8 cellular contexts compared by ENCODE assay signal in the genomic region with DNA sequence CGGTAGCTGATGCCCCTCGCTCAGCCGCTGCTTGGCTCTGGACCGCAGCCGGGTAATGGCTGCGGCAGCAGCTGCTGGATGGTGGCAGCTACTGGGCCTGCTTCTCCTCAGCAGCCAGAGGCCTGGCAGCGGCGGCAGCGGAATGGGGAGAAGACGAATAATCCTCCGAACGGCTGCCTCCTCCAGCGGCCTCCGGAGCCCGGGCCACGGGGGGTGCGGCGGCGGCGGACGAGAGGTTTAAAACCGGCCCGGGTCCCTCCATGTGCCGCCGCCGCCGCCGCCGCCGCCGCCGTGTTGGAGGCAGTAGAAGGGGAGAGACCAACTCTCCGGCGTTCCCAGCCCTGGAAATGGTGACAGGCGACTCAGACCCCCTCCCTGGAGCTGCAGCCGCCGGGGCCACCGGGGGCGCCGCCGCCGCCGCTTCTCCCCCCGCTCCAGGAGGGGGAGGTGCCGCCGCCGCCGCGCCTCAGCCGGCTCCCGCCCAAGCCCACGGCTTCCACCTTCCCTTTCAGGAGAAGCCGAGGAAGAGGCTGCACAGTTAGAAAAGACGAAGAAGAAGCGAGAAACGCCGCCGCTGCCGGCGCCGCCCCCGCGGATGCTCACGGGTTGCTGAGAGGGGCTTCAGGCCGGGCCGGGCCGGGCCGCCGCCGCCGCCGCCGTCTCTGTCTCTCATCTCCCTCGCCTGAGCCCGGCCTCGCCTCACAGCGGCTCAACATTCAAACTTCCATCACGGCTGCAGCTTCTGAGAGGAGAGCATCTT.
DNase-seq lines count a peak whose midpoint lies in the region; ATAC-seq and TF ChIP-seq lines count a peak whose summit lies in the region.

No MANE protein-coding gene starts in this region.

- TF ChIP-seq CTCF in BE2C (IDR thresholded peaks at IDR 0.05; ENCODE audit: low read depth, low read length) (no peak), HFFc6 (IDR thresholded peaks at IDR 0.05) (no peak), astrocyte of the cerebellum (IDR thresholded peaks at IDR 0.05; ENCODE audit: low read depth, low read length, missing control alignments) (no peak)

- no peaks in the 10 kb centered on the region for H3K36me3 ChIP-seq in BE2C
- no peaks in the 10 kb centered on the region for H3K36me3 ChIP-seq in iPS DF 6.9 (ENCODE audit: control insufficient read depth, insufficient read depth, low read length)

- no peak overlapping the region for H3K27ac ChIP-seq in iPS DF 6.9 (ENCODE audit: low read length)

- peaks cover 47% of the 10 kb centered on the region for H3K27me3 Mint-ChIP-seq in HFFc6 (ENCODE audit: insufficient read depth)

- ATAC-seq in sciatic nerve: peak; percentile 74
- ATAC-seq in GM21786 (IDR thresholded peaks at IDR 0.05; ENCODE audit: unreplicated experiment): no peak
- ATAC-seq in HG03139 (IDR thresholded peaks at IDR 0.05; ENCODE audit: unreplicated experiment): no peak

- H3K9me3 Mint-ChIP-seq in HFFc6: peaks cover 5% of the 10 kb centered on the region

- no CpG with 5 or more reads among the region's 78 CpGs for WGBS in iPS DF 6.9 (ENCODE audit: insufficient coverage, insufficient read length)

- H3K4me1 Mint-ChIP-seq in HFFc6 (ENCODE audit: low read depth): no peaks in the 10 kb centered on the region

- intact Hi-C loops in sciatic nerve (cut with DNase I): no loop called here

- H3K27me3 ChIP-seq in BE2C (no peaks in the 10 kb centered on the region), iPS DF 6.9 (ENCODE audit: control insufficient read depth, insufficient read depth, low read length) (no peaks in the 10 kb centered on the region)

- no peak overlapping the region for H3K27ac Mint-ChIP-seq in HFFc6

- in situ Hi-C loops in SK-MEL-5 (cut with HindIII; ENCODE audit: low pct_unique_long_range_greater_than_20kb, low sequenced_read_pairs) (no loop called here), astrocyte of the cerebellum (cut with HindIII; ENCODE audit: low sequenced_read_pairs) (no loop called here)

- DNase-seq in BE2C: peak; percentile 80
- DNase-seq in HFFc6: no peak
- peak; percentile 34 for DNase-seq in SK-MEL-5 (ENCODE audit: low read depth, low spot score)
- DNase-seq in astrocyte of the cerebellum (ENCODE audit: low read depth): no peak
- DNase-seq in iPS DF 6.9 (ENCODE audit: low read depth, low spot score): no peak
- DNase-seq in sciatic nerve (ENCODE audit: low spot score): peak; percentile 57

- peak overlapping the region; percentile 83 for H3K4me3 Mint-ChIP-seq in HFFc6

- H3K36me3 Mint-ChIP-seq in HFFc6 (ENCODE audit: low read depth): peaks cover 7% of the 10 kb centered on the region; the same call in 1 of the 2 replicates

- no peaks in the 10 kb centered on the region for H3K9me3 ChIP-seq in BE2C
- H3K9me3 ChIP-seq in iPS DF 6.9 (ENCODE audit: control insufficient read depth, insufficient read depth, low read length): no peaks in the 10 kb centered on the region

- peak overlapping the region; percentile 70 for H3K4me3 ChIP-seq in BE2C (ENCODE audit: low read depth, low read length)
- H3K4me3 ChIP-seq in astrocyte of the cerebellum (ENCODE audit: low read depth, low read length): peak overlapping the region; percentile 45
- H3K4me3 ChIP-seq in iPS DF 6.9 (ENCODE audit: low read length): peak overlapping the region; percentile 63

- H3K4me1 ChIP-seq in BE2C (no peaks in the 10 kb centered on the region), iPS DF 6.9 (ENCODE audit: control insufficient read depth, insufficient read depth, low read length) (no peaks in the 10 kb centered on the region)

Comparison
In these comparisons a context has a peak if more than half of its experiments do, and no peak if none do; other contexts are left out.
1. DNase-seq: peak in BE2C (single experiment), SK-MEL-5 (single experiment) and sciatic nerve (single experiment); none in HFFc6 (single experiment), astrocyte of the cerebellum (single experiment) and iPS DF 6.9 (single experiment).
2. Peak in every context shown above with its lines, with median percentiles within 50 percentile points of each other: H3K4me3 ChIP-seq.